Comparison of ENCODE assay signal across 7 cellular contexts in genomic region chr10:27743736-27744477, GRCh38. TPM values are rescaled to one million over a fixed set of nuclear protein-coding genes. Genes with fewer than 3 reads are reported as not detected.
DNase-seq lines count a peak whose midpoint lies in the region; ATAC-seq and TF ChIP-seq lines count a peak whose summit lies in the region.

No MANE protein-coding gene starts in this region.

- dilution Hi-C loops in IMR-90 (cut with HindIII; ENCODE audit: low sequenced_read_pairs, unreplicated experiment): no loop called here

- H3K27ac ChIP-seq in IMR-90 (ENCODE audit: insufficient read depth, low read length): no peak overlapping the region

- no peak overlapping the region for H4K5ac ChIP-seq in IMR-90 (ENCODE audit: low read depth, low read length)

- H3K36me3 ChIP-seq in IMR-90 (ENCODE audit: control insufficient read depth, insufficient read depth, low read length): no peaks in the 10 kb centered on the region

- peak overlapping the region; percentile 79 for H3K4me3 Mint-ChIP-seq in activated naive CD8-positive, alpha-beta T cell treated with anti-CD3 and anti-CD28 coated beads, Interleukin-2, amount 10 ng/mL, durations not matched to agents 7 days and 5 days
- H3K4me3 Mint-ChIP-seq in stimulated activated naive B cell treated with anti-CD40 and anti-IgM and Interleukin-4, amounts not matched to agents 10 μg/mL and 1 μg/mL and 100 μg/mL, for 72 hours: peak overlapping the region; percentile 78 to 81

- peak overlapping the region; percentile 90 for H2AFZ ChIP-seq in IMR-90 (replicated peaks; ENCODE audit: low read length, poor library complexity)

- in situ Hi-C loops in IMR-90 (cut with MboI; ENCODE audit: low sequenced_read_pairs): loop anchor here (25.0 kb wide), 2 partner anchors 443 to 643 kb away; no protein-coding TSS in a partner anchor

- peaks cover 70% of the 10 kb centered on the region for H3K27me3 Mint-ChIP-seq in activated naive CD8-positive, alpha-beta T cell treated with anti-CD3 and anti-CD28 coated beads, Interleukin-2, amount 10 ng/mL, durations not matched to agents 7 days and 5 days
- H3K27me3 Mint-ChIP-seq in stimulated activated naive B cell treated with anti-CD40 and anti-IgM and Interleukin-4, amounts not matched to agents 10 μg/mL and 1 μg/mL and 100 μg/mL, for 72 hours: peaks cover 50 to 66% of the 10 kb centered on the region in 2 donors

- POLR2A ChIA-PET in IMR-90 (lab: Charles Lee; ENCODE audit: unreplicated experiment): interaction anchor here (0.6 kb wide), 1 partner anchor 139 kb away, joined by 4 read pairs; no protein-coding TSS in a partner anchor
- POLR2A ChIA-PET in activated naive CD8-positive, alpha-beta T cell treated with anti-CD3 and anti-CD28 coated beads, Interleukin-2, amount 10 ng/mL, durations not matched to agents 7 days and 5 days (lab: Charles Lee): interaction anchor here (0.7 kb wide), 1 partner anchor 45 kb away, joined by 4 read pairs; no protein-coding TSS in a partner anchor

- no peak overlapping the region for H3K14ac ChIP-seq in IMR-90 (replicated peaks; ENCODE audit: low read depth, low read length)

- H4K8ac ChIP-seq in IMR-90 (ENCODE audit: low read depth in 2 of 2, low read length in 2 of 2): no peak overlapping the region; a peak in 1 of 4 replicates

- H2BK20ac ChIP-seq in IMR-90 (ENCODE audit: low read depth, low read length): no peak overlapping the region

- peaks cover 54% of the 10 kb centered on the region for H3K27me3 ChIP-seq in IMR-90 (ENCODE audit: control insufficient read depth, insufficient read depth, low read length)

- no peak overlapping the region for H2BK120ac ChIP-seq in IMR-90 (ENCODE audit: low read depth, low read length)

- H3K4me3 ChIP-seq in IMR-90 (ENCODE audit: insufficient read depth, low read depth, low read length) (peak overlapping the region; percentile 33), iPS-18c (ENCODE audit: insufficient read depth, low read depth, low read length) (peak overlapping the region; percentile 77)

- TF ChIP-seq CTCF in IMR-90 (conservative IDR thresholded peaks at IDR 0.05; ENCODE audit: low read depth, low read length): no peak

- H3K9me3 ChIP-seq in IMR-90 (ENCODE audit: control insufficient read depth, insufficient read depth, low read length): no peaks in the 10 kb centered on the region; the same call in 1 of the 2 replicates
- peaks cover 2% of the 10 kb centered on the region for H3K9me3 ChIP-seq in iPS-18c (ENCODE audit: control insufficient read depth, insufficient read depth, low read length)

- TF ChIP-seq POLR2A in IMR-90 (IDR thresholded peaks at IDR 0.05; ENCODE audit: low read depth, low read length): no peak

- no peaks in the 10 kb centered on the region for H3K9me1 ChIP-seq in IMR-90 (ENCODE audit: insufficient read depth, low read length)

- no peak for TF ChIP-seq RAD21 in IMR-90 (IDR thresholded peaks at IDR 0.05; ENCODE audit: low read length)

- H3K18ac ChIP-seq in IMR-90 (ENCODE audit: low read depth, low read length): no peak overlapping the region

- H2AK9ac ChIP-seq in IMR-90 (replicated peaks; ENCODE audit: low read depth, low read length, poor library complexity): no peak overlapping the region

- H3K9me3 Mint-ChIP-seq in activated naive CD8-positive, alpha-beta T cell treated with anti-CD3 and anti-CD28 coated beads, Interleukin-2, amount 10 ng/mL, durations not matched to agents 7 days and 5 days: no peaks in the 10 kb centered on the region
- H3K9me3 Mint-ChIP-seq in stimulated activated naive B cell treated with anti-CD40 and anti-IgM and Interleukin-4, amounts not matched to agents 10 μg/mL and 1 μg/mL and 100 μg/mL, for 72 hours: no peaks in the 10 kb centered on the region

- ATAC-seq in IMR-90 (ENCODE audit: low read depth): no peak
- ATAC-seq in activated naive CD8-positive, alpha-beta T cell treated with anti-CD3 and anti-CD28 coated beads, Interleukin-2, amount 10 ng/mL, durations not matched to agents 7 days and 5 days (ENCODE audit: low read depth): no peak
- ATAC-seq in stimulated activated naive B cell treated with anti-CD40 and anti-IgM and Interleukin-4, amounts not matched to agents 10 μg/mL and 1 μg/mL and 100 μg/mL, for 72 hours (replicated peaks): no peak
- no peak for ATAC-seq in HG03378 (IDR thresholded peaks at IDR 0.05; ENCODE audit: unreplicated experiment)
- no peak for ATAC-seq in GM18517 (IDR thresholded peaks at IDR 0.05; ENCODE audit: unreplicated experiment)
- no peak for ATAC-seq in GM18520 (IDR thresholded peaks at IDR 0.05; ENCODE audit: unreplicated experiment)

- intact Hi-C loops in IMR-90 (cut with micrococcal nuclease): loop anchor here (2.0 kb wide), 1 partner anchor 639 kb away; no protein-coding TSS in a partner anchor

- no peaks in the 10 kb centered on the region for H3K36me3 Mint-ChIP-seq in activated naive CD8-positive, alpha-beta T cell treated with anti-CD3 and anti-CD28 coated beads, Interleukin-2, amount 10 ng/mL, durations not matched to agents 7 days and 5 days
- H3K36me3 Mint-ChIP-seq in stimulated activated naive B cell treated with anti-CD40 and anti-IgM and Interleukin-4, amounts not matched to agents 10 μg/mL and 1 μg/mL and 100 μg/mL, for 72 hours: peaks cover 0 to 4% of the 10 kb centered on the region in 2 donors

- DNase-seq in IMR-90: peak; percentile 8
- DNase-seq in activated naive CD8-positive, alpha-beta T cell treated with anti-CD3 and anti-CD28 coated beads, Interleukin-2, amount 10 ng/mL, durations not matched to agents 7 days and 5 days: no peak
- no peak for DNase-seq in stimulated activated naive B cell treated with anti-CD40 and anti-IgM and Interleukin-4, amounts not matched to agents 10 μg/mL and 1 μg/mL and 100 μg/mL, for 72 hours

- peak overlapping the region; percentile 61 for H3K27ac Mint-ChIP-seq in activated naive CD8-positive, alpha-beta T cell treated with anti-CD3 and anti-CD28 coated beads, Interleukin-2, amount 10 ng/mL, durations not matched to agents 7 days and 5 days
- peak overlapping the region; percentile 92 for H3K27ac Mint-ChIP-seq in stimulated activated naive B cell treated with anti-CD40 and anti-IgM and Interleukin-4, amounts not matched to agents 10 μg/mL and 1 μg/mL and 100 μg/mL, for 72 hours

- H4K91ac ChIP-seq in IMR-90 (ENCODE audit: insufficient read depth, low read depth, low read length): no peak overlapping the region

- BruUV-seq in IMR-90 (replicated peaks; lab: Mats Ljungman, UMichigan): no TSS peak

- no peak overlapping the region for H3K4ac ChIP-seq in IMR-90 (ENCODE audit: low read depth, low read length)

- H3K9ac ChIP-seq in IMR-90 (ENCODE audit: low read depth, low read length): no peak overlapping the region

- H3K79me1 ChIP-seq in IMR-90 (ENCODE audit: low read depth in 1 of 2, low read length in 2 of 2): no peaks in the 10 kb centered on the region

- peaks cover 3% of the 10 kb centered on the region; the same call in 1 of the 2 replicates for H3K4me1 ChIP-seq in IMR-90 (ENCODE audit: control insufficient read depth, insufficient read depth, low read length)

- H2BK5ac ChIP-seq in IMR-90 (ENCODE audit: low read depth, low read length, poor library complexity, severe bottlenecking): no peak overlapping the region

- no peaks in the 10 kb centered on the region; the same call in 1 of the 2 replicates for H4K20me1 ChIP-seq in IMR-90 (ENCODE audit: insufficient read depth, low read length)

- WGBS in IMR-90 (ENCODE audit: extremely low coverage in 2 of 2, insufficient read length in 1 of 2), 2 experiments: 0% methylated on average over 6 of the region's 43 CpGs; no CpG with 5 or more reads in 1 of the 2 experiments

- CTCF ChIA-PET in IMR-90 (lab: Yijun Ruan, JAX): interaction anchor here (0.6 kb wide), 2 partner anchors 28 to 193 kb away, joined by 4 read pairs; no protein-coding TSS in a partner anchor

- H2BK15ac ChIP-seq in IMR-90 (ENCODE audit: low read depth, low read length): no peak overlapping the region

- H3K4me1 Mint-ChIP-seq in activated naive CD8-positive, alpha-beta T cell treated with anti-CD3 and anti-CD28 coated beads, Interleukin-2, amount 10 ng/mL, durations not matched to agents 7 days and 5 days: peaks cover 19% of the 10 kb centered on the region
- peaks cover 19 to 51% of the 10 kb centered on the region in 2 donors for H3K4me1 Mint-ChIP-seq in stimulated activated naive B cell treated with anti-CD40 and anti-IgM and Interleukin-4, amounts not matched to agents 10 μg/mL and 1 μg/mL and 100 μg/mL, for 72 hours

- 0 out of 2 replicates have a peak overlapping the region, but pooled peaks have one; percentile 53 for H3K23ac ChIP-seq in IMR-90 (ENCODE audit: low read depth, low read length)

- no peak overlapping the region for H2AK5ac ChIP-seq in IMR-90 (ENCODE audit: low read depth, low read length)

- H3K4me2 ChIP-seq in IMR-90 (ENCODE audit: low read depth, low read length): peak overlapping the region; percentile 73

- H3K56ac ChIP-seq in IMR-90 (ENCODE audit: extremely low read depth, insufficient read depth, low read length): no peak overlapping the region

TF ChIP-seq in IMR-90, 13 proteins besides CTCF, POLR2A, EP300 and RAD21:
- TF ChIP-seq BHLHE40 (IDR thresholded peaks at IDR 0.05; ENCODE audit: low read depth, low read length) (no peak), CEBPB (IDR thresholded peaks at IDR 0.05; ENCODE audit: low read depth, low read length) (no peak), FOS (IDR thresholded peaks at IDR 0.05; ENCODE audit: low read depth, low read length) (no peak)

RNA-seq across cellular contexts. Expression of gene MKX, which starts 1.7 kb away (rescaled TPM):
- 0.28 and 0.36 TPM in 2 replicates for total RNA-seq in IMR-90 (2012; rRNA removed)
- polyA plus RNA-seq in IMR-90 (2012; rRNA removed): 0.10 and 0.11 TPM in 2 replicates
- polyA plus RNA-seq in IMR-90 (2012; cell fraction: cytosol; rRNA removed): 0.10 and 0.24 TPM in 2 replicates
- 0.04 and 0.16 TPM in 2 replicates for polyA plus RNA-seq in IMR-90 (2012; cell fraction: nucleus; rRNA removed; ENCODE audit: low replicate concordance)
- under 1 TPM in 1 of 2 experiments, not detected in 1; 0.08 TPM for total RNA-seq in activated naive CD8-positive, alpha-beta T cell treated with anti-CD3 and anti-CD28 coated beads, Interleukin-2, amount 10 ng/mL, durations not matched to agents 7 days and 5 days
